In genomic region chr4:11691236-11691635, GRCh38 we compare ENCODE assay signal across 23 cellular contexts.
"Had no signal": no experiment of that assay in that cellular context is flagged by ENCODE, and none has a peak within 500 bp of the region (broad histone marks: within the 10 kb centered on the region; RNA-seq: fewer than 3 reads in every experiment).

No MANE protein-coding gene starts in this region.

- H3K9me2 ChIP-seq: SK-N-SH had no signal

- H3K27ac ChIP-seq: RWPE1 had no signal

- ATAC-seq: HepG2, Panc1 had no signal

- H3K27me3 ChIP-seq: MG63 had no signal

- DNase-seq: IMR-90, Karpas-422, KG1, MG63, NCI-H1092, NCI-H1105 treated with DMSO at 0.1 percent for 48 hours, NCI-H1417 treated with DMSO at 0.1 percent for 48 hours, NCI-H146, NCI-H1694 treated with DMSO at 0.1 percent for 48 hours, NCI-H1930, NCI-H2081, NCI-H2107, NCI-H2227 treated with DMSO at 0.1 percent for 48 hours, NCI-H446, NCI-H510A, NCI-H524 treated with DMSO at 0.1 percent for 48 hours, NCI-H69, NCI-H774, SHP77, SK-N-SH had no signal

- H3K4me2 ChIP-seq: SK-N-SH had no signal

- H3K36me3 ChIP-seq: MG63 had no signal

- H3K9me3 ChIP-seq: MG63, SK-N-SH had no signal

- H3K4me3 ChIP-seq: MG63 had no signal
